Comparison of ENCODE assay signal across 9 cellular contexts in genomic region chr1:30756545-30757195, GRCh38. TPM values are rescaled to one million over a fixed set of nuclear protein-coding genes. Genes with fewer than 3 reads are reported as not detected.
DNase-seq lines count a peak whose midpoint lies in the region; ATAC-seq and TF ChIP-seq lines count a peak whose summit lies in the region.
"Had no signal": no experiment of that assay in that cellular context is flagged by ENCODE, and none has a peak within 500 bp of the region (broad histone marks: within the 10 kb centered on the region; RNA-seq: fewer than 3 reads in every experiment).

No MANE protein-coding gene starts in this region.

- H3K4me3 Mint-ChIP-seq in activated CD4-positive, alpha-beta T cell treated with anti-CD3 and anti-CD28 coated beads for 36 hours: peak overlapping the region; percentile 92

- peak; percentile 49 for DNase-seq in AG09319 (ENCODE audit: extremely low read depth, low read depth)
- DNase-seq in KG1 (lab: John Stamatoyannopoulos, UW): peak; percentile 97
- peak; percentile 84 for DNase-seq in activated CD4-positive, alpha-beta T cell treated with anti-CD3 and anti-CD28 coated beads for 36 hours
- peak in 4 of 10 donors; percentile 44 to 66 (median 52) for DNase-seq in dorsolateral prefrontal cortex
- DNase-seq in mucosa of gallbladder (ENCODE audit: low spot score): peak; percentile 59
- DNase-seq in HuH-7.5 (ENCODE audit: low spot score): no peak
- DNase-seq in DMS53 treated with DMSO at 0.1 percent for 48 hours (lab: John Stamatoyannopoulos, UW; ENCODE audit: unreplicated experiment): no peak

- H3K27me3 Mint-ChIP-seq in activated CD4-positive, alpha-beta T cell treated with anti-CD3 and anti-CD28 coated beads for 36 hours: no peaks in the 10 kb centered on the region

- TF ChIP-seq CTCF in AG09319 (IDR thresholded peaks at IDR 0.05; ENCODE audit: low read depth, low read length) (no peak), dorsolateral prefrontal cortex (IDR thresholded peaks at IDR 0.05 in 54 of 56, conservative IDR thresholded peaks at IDR 0.05 in 2 of 56; ENCODE audit: low read depth in 1 of 56, partially characterized antibody in 56 of 56) (no peak)

- H3K4me3 ChIP-seq in dorsolateral prefrontal cortex: peak overlapping the region in 49 of 59 donors; percentile 1 to 60 (median 36)
- peak overlapping the region; percentile 52 to 80 (median 70) for H3K4me3 ChIP-seq in subcutaneous abdominal adipose tissue (ENCODE audit: low read depth in 1 of 5, low read length in 5 of 5)
- H3K4me3 ChIP-seq: ovary had no signal

- H3K36me3 ChIP-seq in subcutaneous abdominal adipose tissue (ENCODE audit: control insufficient read depth in 5 of 5, insufficient read depth in 5 of 5, low read length in 5 of 5): no peaks in the 10 kb centered on the region
- H3K36me3 ChIP-seq: ovary had no signal

- peaks cover 6 to 92% (median 44%) of the 10 kb centered on the region in 5 donors for H3K4me1 ChIP-seq in subcutaneous abdominal adipose tissue (ENCODE audit: control insufficient read depth in 5 of 5, insufficient read depth in 5 of 5, low read length in 5 of 5)

- H3K36me3 Mint-ChIP-seq in activated CD4-positive, alpha-beta T cell treated with anti-CD3 and anti-CD28 coated beads for 36 hours (ENCODE audit: low read depth): peaks cover 26% of the 10 kb centered on the region

- POLR2A ChIA-PET in activated CD4-positive, alpha-beta T cell treated with anti-CD3 and anti-CD28 coated beads for 36 hours (lab: Charles Lee): interaction anchor here (0.7 to 2.5 kb wide), 6 partner anchors 9 to 24 kb away, joined by 3 to 15 read pairs (median 4); no protein-coding TSS in a partner anchor

- intact Hi-C loops in activated CD4-positive, alpha-beta T cell treated with anti-CD3 and anti-CD28 coated beads for 36 hours (cut with DNase I, micrococcal nuclease): loop anchor here (1.0 to 10.0 kb wide), 8 partner anchors 7 to 1178 kb away; partner anchors contain the start of genes PTP4A2 (in 1 of the 2) and PUM1 (in 1 of the 2)
- intact Hi-C loops in dorsolateral prefrontal cortex (cut with DNase I): no loop called here

- H3K27ac Mint-ChIP-seq in activated CD4-positive, alpha-beta T cell treated with anti-CD3 and anti-CD28 coated beads for 36 hours: peak overlapping the region; percentile 99

- H3K4me1 Mint-ChIP-seq in activated CD4-positive, alpha-beta T cell treated with anti-CD3 and anti-CD28 coated beads for 36 hours: peaks cover 81% of the 10 kb centered on the region

- CTCF ChIA-PET in activated CD4-positive, alpha-beta T cell treated with anti-CD3 and anti-CD28 coated beads for 36 hours (lab: Charles Lee): interaction anchor here (0.6 to 12.9 kb wide), 5 partner anchors 9 to 38 kb away, joined by 3 to 158 read pairs (median 6); no protein-coding TSS in a partner anchor

- H3K9me3 Mint-ChIP-seq in activated CD4-positive, alpha-beta T cell treated with anti-CD3 and anti-CD28 coated beads for 36 hours (ENCODE audit: low read depth): no peaks in the 10 kb centered on the region

- peak overlapping the region in 4 of 5 donors; percentile 52 to 80 (median 70) for H3K9ac ChIP-seq in subcutaneous abdominal adipose tissue (ENCODE audit: low read length in 5 of 5)

- peak; percentile 54 for ATAC-seq in activated CD4-positive, alpha-beta T cell treated with anti-CD3 and anti-CD28 coated beads for 36 hours

- no peaks in the 10 kb centered on the region for H3K27me3 ChIP-seq in dorsolateral prefrontal cortex
- no peaks in the 10 kb centered on the region for H3K27me3 ChIP-seq in subcutaneous abdominal adipose tissue (ENCODE audit: control insufficient read depth in 5 of 5, insufficient read depth in 4 of 5, low read length in 5 of 5)
- H3K27me3 ChIP-seq: ovary had no signal

- no peaks in the 10 kb centered on the region for H3K9me3 ChIP-seq in subcutaneous abdominal adipose tissue (ENCODE audit: control insufficient read depth in 5 of 5, low read length in 5 of 5)
- H3K9me3 ChIP-seq: ovary had no signal

- H3K27ac ChIP-seq in dorsolateral prefrontal cortex: peak overlapping the region in 51 of 59 donors; percentile 14 to 97 (median 72)
- peak overlapping the region; percentile 78 for H3K27ac ChIP-seq in subcutaneous abdominal adipose tissue (ENCODE audit: low read depth, low read length)
- H3K27ac ChIP-seq: ovary had no signal

RNA-seq across cellular contexts. Expression of gene LAPTM5, which starts 0.9 kb away (rescaled TPM):
- total RNA-seq in activated CD4-positive, alpha-beta T cell treated with anti-CD3 and anti-CD28 coated beads for 36 hours: 100 to 1,000 TPM; 174 to 214 TPM
- total RNA-seq in dorsolateral prefrontal cortex (100 to 1,000 TPM in 2 of 120 experiments, 10 to 100 TPM in 116, 1 to 10 TPM in 2; 8.8 to 116 (median 32.9) TPM), mucosa of gallbladder (111 TPM)

RNA-seq across cellular contexts. Expression of gene MATN1, which starts 33.3 kb away (rescaled TPM):
- total RNA-seq in activated CD4-positive, alpha-beta T cell treated with anti-CD3 and anti-CD28 coated beads for 36 hours: under 1 TPM; 0.32 to 0.43 TPM
- total RNA-seq in dorsolateral prefrontal cortex (1 to 10 TPM in 16 of 120 experiments, under 1 TPM in 94, not detected in 10; 0.11 to 2.4 (median 0.50) TPM), mucosa of gallbladder (0.12 TPM)

Comparison
In these comparisons a context has a peak if more than half of its experiments do, and no peak if none do; other contexts are left out.
1. DNase-seq: peak in AG09319 (single experiment), KG1 (single experiment), activated CD4-positive, alpha-beta T cell treated with anti-CD3 and anti-CD28 coated beads for 36 hours (single experiment) and mucosa of gallbladder (single experiment); none in HuH-7.5 (single experiment) and DMS53 treated with DMSO at 0.1 percent for 48 hours (single experiment).
2. intact Hi-C loops: an anchor here in activated CD4-positive, alpha-beta T cell treated with anti-CD3 and anti-CD28 coated beads for 36 hours (1.0 to 10.0 kb wide); none called in dorsolateral prefrontal cortex.